Comparison of ENCODE assay signal across 7 cellular contexts in genomic region chr2:96763511-96764252, GRCh38. TPM values are rescaled to one million over a fixed set of nuclear protein-coding genes. Genes with fewer than 3 reads are reported as not detected.
DNase-seq lines count a peak whose midpoint lies in the region; ATAC-seq, FAIRE-seq and TF ChIP-seq lines count a peak whose summit lies in the region.

No MANE protein-coding gene starts in this region.

- 18 to 30% methylated on average over 2 to 4 of the region's 7 CpGs for WGBS in gastroesophageal sphincter (ENCODE audit: low coverage in 1 of 2), 2 donors

- no peak overlapping the region for H3K27ac Mint-ChIP-seq in activated CD8-positive, alpha-beta T cell treated with anti-CD3 and anti-CD28 coated beads, Interleukin-2, amount 10 ng/mL, durations not matched to agents 7 days and 5 days

- peak overlapping the region; percentile 21 to 64 for H3K4me3 ChIP-seq in gastroesophageal sphincter

- no peaks in the 10 kb centered on the region for H3K27me3 Mint-ChIP-seq in activated CD8-positive, alpha-beta T cell treated with anti-CD3 and anti-CD28 coated beads, Interleukin-2, amount 10 ng/mL, durations not matched to agents 7 days and 5 days (ENCODE audit: low read depth)

- no peak for TF ChIP-seq EP300 in gastroesophageal sphincter (IDR thresholded peaks at IDR 0.05)

- DNase-seq in DMS79 (lab: John Stamatoyannopoulos, UW) (peak; percentile 77), HTR-8/SVneo (ENCODE audit: insufficient read length, low spot score) (peak; percentile 85), retina (peak; percentile 63), RCC 7860 (ENCODE audit: low spot score) (no peak)
- DNase-seq in activated CD8-positive, alpha-beta T cell treated with anti-CD3 and anti-CD28 coated beads, Interleukin-2, amount 10 ng/mL, durations not matched to agents 7 days and 5 days = no peak

- H3K4me3 Mint-ChIP-seq in activated CD8-positive, alpha-beta T cell treated with anti-CD3 and anti-CD28 coated beads, Interleukin-2, amount 10 ng/mL, durations not matched to agents 7 days and 5 days = peak overlapping the region; percentile 73

- H3K9me3 Mint-ChIP-seq in activated CD8-positive, alpha-beta T cell treated with anti-CD3 and anti-CD28 coated beads, Interleukin-2, amount 10 ng/mL, durations not matched to agents 7 days and 5 days (ENCODE audit: insufficient read depth) = no peaks in the 10 kb centered on the region

- no peak for TF ChIP-seq POLR2A in gastroesophageal sphincter (IDR thresholded peaks at IDR 0.05)

- peaks cover 51% of the 10 kb centered on the region for H3K4me1 Mint-ChIP-seq in activated CD8-positive, alpha-beta T cell treated with anti-CD3 and anti-CD28 coated beads, Interleukin-2, amount 10 ng/mL, durations not matched to agents 7 days and 5 days (ENCODE audit: low read depth)

- H3K4me1 ChIP-seq in gastroesophageal sphincter = peaks cover 0 to 64% (median 26%) of the 10 kb centered on the region in 3 donors

- no peaks in the 10 kb centered on the region for H3K27me3 ChIP-seq in gastroesophageal sphincter

- TF ChIP-seq CTCF in gastroesophageal sphincter (IDR thresholded peaks at IDR 0.05) = peak in 2 of 4 experiments; percentile 9 to 56

- no peak for ATAC-seq in activated CD8-positive, alpha-beta T cell treated with anti-CD3 and anti-CD28 coated beads, Interleukin-2, amount 10 ng/mL, durations not matched to agents 7 days and 5 days
- no peak for ATAC-seq in gastroesophageal sphincter
- ATAC-seq in HG02763 (IDR thresholded peaks at IDR 0.05; ENCODE audit: unreplicated experiment) = no peak

- CTCF ChIA-PET in activated CD8-positive, alpha-beta T cell treated with anti-CD3 and anti-CD28 coated beads, Interleukin-2, amount 10 ng/mL, durations not matched to agents 7 days and 5 days (lab: Charles Lee) = interaction anchor here (0.6 to 6.2 kb wide), 26 partner anchors 12 to 494 kb away, joined by 3 to 112 read pairs (median 4); partner anchors contain the start of genes ANKRD39 and CNNM3

- FAIRE-seq in HTR-8/SVneo (lab: Jason Lieb, UNC) = no peak
- no peak for FAIRE-seq in RCC 7860 (lab: Jason Lieb, UNC)

- H3K27ac ChIP-seq in gastroesophageal sphincter = peak overlapping the region in 3 of 4 donors; percentile 34 to 72 (median 64)

- POLR2A ChIA-PET in activated CD8-positive, alpha-beta T cell treated with anti-CD3 and anti-CD28 coated beads, Interleukin-2, amount 10 ng/mL, durations not matched to agents 7 days and 5 days (lab: Charles Lee) = interaction anchor here (0.5 to 0.6 kb wide), 2 partner anchors 10 to 428 kb away, joined by 3 to 4 read pairs; partner anchors contain the start of gene NCAPH

- no peaks in the 10 kb centered on the region for H3K36me3 ChIP-seq in gastroesophageal sphincter

- H3K36me3 Mint-ChIP-seq in activated CD8-positive, alpha-beta T cell treated with anti-CD3 and anti-CD28 coated beads, Interleukin-2, amount 10 ng/mL, durations not matched to agents 7 days and 5 days (ENCODE audit: low read depth) = no peaks in the 10 kb centered on the region

- H3K9me3 ChIP-seq in gastroesophageal sphincter = no peaks in the 10 kb centered on the region

RNA-seq across cellular contexts. Expression of gene CNNM4, which starts 3.0 kb away (rescaled TPM):
- total RNA-seq in activated CD8-positive, alpha-beta T cell treated with anti-CD3 and anti-CD28 coated beads, Interleukin-2, amount 10 ng/mL, durations not matched to agents 7 days and 5 days = 1 to 10 TPM; 7.1 TPM
- total RNA-seq in gastroesophageal sphincter = 1 to 10 TPM; 2.7 to 6.1 (median 5.5) TPM

RNA-seq across cellular contexts. Expression of gene LMAN2L, which starts 23.8 kb away (rescaled TPM):
- 1 to 10 TPM; 7.4 to 7.9 TPM for total RNA-seq in activated CD8-positive, alpha-beta T cell treated with anti-CD3 and anti-CD28 coated beads, Interleukin-2, amount 10 ng/mL, durations not matched to agents 7 days and 5 days
- 10 to 100 TPM; 18.1 to 22.9 (median 21.5) TPM for total RNA-seq in gastroesophageal sphincter

RNA-seq across cellular contexts. Expression of gene CNNM3, which starts 52.4 kb away (rescaled TPM):
- 10 to 100 TPM; 28.1 to 29.9 TPM for total RNA-seq in activated CD8-positive, alpha-beta T cell treated with anti-CD3 and anti-CD28 coated beads, Interleukin-2, amount 10 ng/mL, durations not matched to agents 7 days and 5 days
- 10 to 100 TPM; 10.4 to 21.6 (median 18.9) TPM for total RNA-seq in gastroesophageal sphincter

Comparison
In these comparisons a context has a peak if more than half of its experiments do, and no peak if none do; other contexts are left out.
1. DNase-seq: peak in DMS79 (single experiment), HTR-8/SVneo (single experiment) and retina (single experiment); none in activated CD8-positive, alpha-beta T cell treated with anti-CD3 and anti-CD28 coated beads, Interleukin-2, amount 10 ng/mL, durations not matched to agents 7 days and 5 days (single experiment) and RCC 7860 (single experiment).